In the genomic region with DNA sequence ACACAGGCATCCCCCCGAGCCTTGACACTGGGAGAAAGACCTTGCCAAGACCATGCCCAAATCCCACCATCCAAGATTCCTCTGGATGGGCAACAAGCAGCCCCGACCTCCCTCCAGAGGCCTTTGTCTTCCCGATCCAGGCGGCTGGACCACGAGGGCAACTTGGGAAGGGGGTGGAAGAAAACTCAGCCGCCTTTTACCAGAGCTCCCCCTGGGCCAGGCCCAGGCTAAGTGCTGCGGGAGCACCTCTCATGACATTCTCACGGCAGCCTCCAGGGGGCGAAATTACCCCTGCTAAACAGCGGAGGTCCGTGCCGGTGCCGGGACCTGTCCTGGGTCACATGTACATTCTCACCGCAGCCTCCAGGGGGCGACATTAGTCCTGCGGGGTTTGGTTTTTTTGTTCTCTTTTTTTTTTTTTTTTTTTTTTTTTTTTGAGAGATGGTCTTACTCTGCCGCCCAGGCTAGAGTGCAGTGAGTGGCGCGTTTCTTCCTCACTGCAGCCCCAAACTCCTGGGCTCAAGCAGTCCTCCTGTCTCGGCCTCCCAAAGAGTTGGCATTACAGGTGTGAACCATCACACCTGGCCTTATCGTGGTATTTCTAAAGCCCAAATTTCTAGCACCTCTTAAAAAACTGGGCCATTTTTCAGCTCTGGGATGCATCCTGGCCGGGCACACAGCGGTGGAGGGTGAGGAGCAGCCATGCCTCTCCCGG, we compare ENCODE assay signal across 8 cellular contexts. TPM values are rescaled to one million over a fixed set of nuclear protein-coding genes. Genes with fewer than 3 reads are reported as not detected.
A peak's percentile ranks its signal among the peaks of the same experiment; 100 is the strongest.
DNase-seq lines count a peak whose midpoint lies in the region; ATAC-seq and TF ChIP-seq lines count a peak whose summit lies in the region.

No MANE protein-coding gene starts in this region.

- peaks cover 6% of the 10 kb centered on the region for H3K36me3 ChIP-seq in thoracic aorta

- peak; percentile 93 for DNase-seq in EH (ENCODE audit: low read depth)
- peak; percentile 83 for DNase-seq in H4 (ENCODE audit: low spot score)
- peak; percentile 93 for DNase-seq in LoVo (ENCODE audit: low spot score)
- peak; percentile 82 to 86 for DNase-seq in SHP77 (lab: John Stamatoyannopoulos, UW)
- DNase-seq in activated T-helper 9 cell treated with anti-CD3 and anti-CD28 coated beads, Interleukin-2, amount 50 U/mL, for 16 hours (ENCODE audit: low read depth) = peak; percentile 92
- DNase-seq in foreskin keratinocyte = peak in 1 of 2 donors; percentile 72
- peak; percentile 70 for DNase-seq in non-pigmented ciliary epithelial cell (ENCODE audit: low read depth)
- DNase-seq in thoracic aorta (ENCODE audit: low spot score) = peak; percentile 72

- H3K27me3 ChIP-seq in foreskin keratinocyte (no peaks in the 10 kb centered on the region), thoracic aorta (replicated peaks; ENCODE audit: insufficient read depth) (no peaks in the 10 kb centered on the region)

- no peak overlapping the region for H3K4me3 ChIP-seq in thoracic aorta

- H3K9me3 ChIP-seq in thoracic aorta = no peaks in the 10 kb centered on the region

- TF ChIP-seq CTCF in foreskin keratinocyte (conservative IDR thresholded peaks at IDR 0.05) = peak; percentile 99
- peak; percentile 89 for TF ChIP-seq CTCF in thoracic aorta (IDR thresholded peaks at IDR 0.05)

- H3K4me1 ChIP-seq in foreskin keratinocyte (no peaks in the 10 kb centered on the region), thoracic aorta (ENCODE audit: control insufficient read depth in 1 of 2, low read depth in 2 of 2) (peaks cover 0 to 17% of the 10 kb centered on the region in 2 donors)

- peak; percentile 80 for ATAC-seq in foreskin keratinocyte
- peak; percentile 94 for ATAC-seq in thoracic aorta (ENCODE audit: insufficient number of reproducible peaks, low FRiP score, low read depth)

- H3K27ac ChIP-seq in foreskin keratinocyte (no peak overlapping the region), thoracic aorta (no peak overlapping the region)

RNA-seq across cellular contexts. Expression of a gene that starts 2.1 kb away (rescaled TPM):
- not detected in 2 replicates for total RNA-seq in H4 (2014; rRNA removed; shearing (Covaris generic))
- total RNA-seq in foreskin keratinocyte (0.24 TPM in 1 of 2 replicates, not detected in the other), thoracic aorta (not detected)
- polyA plus RNA-seq in foreskin keratinocyte = 0.08 TPM in 1 of 2 replicates, not detected in the other

RNA-seq across cellular contexts. Expression of a gene that starts 24.5 kb away (rescaled TPM):
- total RNA-seq in H4 (2014; rRNA removed; shearing (Covaris generic)) = 5.9 and 7.8 TPM in 2 replicates
- total RNA-seq in foreskin keratinocyte (39.8 TPM in 2 replicates), thoracic aorta (10 to 100 TPM; 79.1 to 91.1 TPM)
- 26.4 and 27.7 TPM in 2 replicates for polyA plus RNA-seq in foreskin keratinocyte

RNA-seq across cellular contexts. Expression of a gene that starts 34.9 kb away (rescaled TPM):
- total RNA-seq in H4 (2014; rRNA removed; shearing (Covaris generic)) = 1.6 and 2.2 TPM in 2 replicates
- total RNA-seq in foreskin keratinocyte (7.4 and 8.4 TPM in 2 replicates), thoracic aorta (100 to 1,000 TPM; 212 to 227 TPM)
- polyA plus RNA-seq in foreskin keratinocyte = 8.0 and 9.8 TPM in 2 replicates

RNA-seq across cellular contexts. Expression of a gene that starts 45.8 kb away (rescaled TPM):
- total RNA-seq in H4 (2014; rRNA removed; shearing (Covaris generic)) = 13.2 and 17.7 TPM in 2 replicates
- 45.7 and 46.9 TPM in 2 replicates for total RNA-seq in foreskin keratinocyte
- 54.8 and 55.6 TPM in 2 replicates for polyA plus RNA-seq in foreskin keratinocyte
- 10 to 100 TPM; 48.8 to 84.7 TPM for total RNA-seq in thoracic aorta

RNA-seq across cellular contexts. Expression of a gene that starts 47.0 kb away (rescaled TPM):
- total RNA-seq in H4 (2014; rRNA removed; shearing (Covaris generic)) = 0.31 TPM in 1 of 2 replicates, not detected in the other
- 0.04 TPM in 1 of 2 replicates, not detected in the other for total RNA-seq in foreskin keratinocyte
- polyA plus RNA-seq in foreskin keratinocyte = 0.02 and 0.10 TPM in 2 replicates
- not detected for total RNA-seq in thoracic aorta

Comparison
In these comparisons a context has a peak if more than half of its experiments do, and no peak if none do; other contexts are left out.
1. RNA of a gene that starts 34.9 kb away (total RNA-seq): 212 to 227 TPM in thoracic aorta; 7.4 to 8.4 TPM in foreskin keratinocyte and 1.6 to 2.2 TPM in H4; every median in the first group is over 10 times any median in the second.